ENCODE assay signal across 1 cellular context in the genomic region with DNA sequence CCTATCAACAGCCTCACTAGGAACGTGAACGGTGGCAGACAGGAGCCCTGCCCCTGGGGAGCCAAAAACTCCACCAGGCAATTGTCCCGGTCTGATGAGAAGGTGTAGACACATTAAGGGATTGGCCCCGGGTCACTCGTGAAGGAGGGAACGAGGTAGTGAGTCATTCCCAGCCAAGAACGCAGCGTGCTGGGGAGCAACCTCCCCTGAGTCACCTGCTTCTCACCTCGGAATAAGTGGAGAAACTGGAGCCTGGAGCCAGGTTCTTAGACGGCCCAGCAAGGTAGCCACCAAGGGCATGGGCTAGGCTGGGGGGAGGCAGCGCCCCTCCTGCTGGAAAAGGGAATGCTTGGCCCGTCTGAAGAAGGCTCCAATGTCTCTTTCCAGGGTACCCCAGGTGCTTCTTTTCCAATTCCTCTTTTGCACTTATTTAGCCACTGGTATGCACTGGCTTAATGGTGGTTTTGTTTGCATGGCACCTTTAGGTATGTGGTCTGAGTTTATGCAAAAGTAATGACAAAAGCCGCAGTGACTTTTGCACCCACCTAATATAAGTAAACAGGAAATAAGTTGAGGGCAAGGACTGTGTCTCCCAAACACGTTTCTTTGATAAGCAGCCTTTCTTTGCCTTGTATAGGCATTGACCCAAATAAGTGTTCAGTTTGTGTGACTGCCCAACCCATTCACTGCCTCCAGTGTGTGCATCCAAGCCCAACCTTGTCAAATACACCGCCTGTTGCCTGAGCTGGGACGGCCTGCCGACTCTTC.
TF ChIP-seq lines count a peak whose summit lies in the region.

No MANE protein-coding gene starts in this region.

TF ChIP-seq in HepG2, 621 proteins besides CTCF, POLR2A, EP300 and RAD21 (continued from another document and continues in another):
- TF ChIP-seq, protein P1, sequence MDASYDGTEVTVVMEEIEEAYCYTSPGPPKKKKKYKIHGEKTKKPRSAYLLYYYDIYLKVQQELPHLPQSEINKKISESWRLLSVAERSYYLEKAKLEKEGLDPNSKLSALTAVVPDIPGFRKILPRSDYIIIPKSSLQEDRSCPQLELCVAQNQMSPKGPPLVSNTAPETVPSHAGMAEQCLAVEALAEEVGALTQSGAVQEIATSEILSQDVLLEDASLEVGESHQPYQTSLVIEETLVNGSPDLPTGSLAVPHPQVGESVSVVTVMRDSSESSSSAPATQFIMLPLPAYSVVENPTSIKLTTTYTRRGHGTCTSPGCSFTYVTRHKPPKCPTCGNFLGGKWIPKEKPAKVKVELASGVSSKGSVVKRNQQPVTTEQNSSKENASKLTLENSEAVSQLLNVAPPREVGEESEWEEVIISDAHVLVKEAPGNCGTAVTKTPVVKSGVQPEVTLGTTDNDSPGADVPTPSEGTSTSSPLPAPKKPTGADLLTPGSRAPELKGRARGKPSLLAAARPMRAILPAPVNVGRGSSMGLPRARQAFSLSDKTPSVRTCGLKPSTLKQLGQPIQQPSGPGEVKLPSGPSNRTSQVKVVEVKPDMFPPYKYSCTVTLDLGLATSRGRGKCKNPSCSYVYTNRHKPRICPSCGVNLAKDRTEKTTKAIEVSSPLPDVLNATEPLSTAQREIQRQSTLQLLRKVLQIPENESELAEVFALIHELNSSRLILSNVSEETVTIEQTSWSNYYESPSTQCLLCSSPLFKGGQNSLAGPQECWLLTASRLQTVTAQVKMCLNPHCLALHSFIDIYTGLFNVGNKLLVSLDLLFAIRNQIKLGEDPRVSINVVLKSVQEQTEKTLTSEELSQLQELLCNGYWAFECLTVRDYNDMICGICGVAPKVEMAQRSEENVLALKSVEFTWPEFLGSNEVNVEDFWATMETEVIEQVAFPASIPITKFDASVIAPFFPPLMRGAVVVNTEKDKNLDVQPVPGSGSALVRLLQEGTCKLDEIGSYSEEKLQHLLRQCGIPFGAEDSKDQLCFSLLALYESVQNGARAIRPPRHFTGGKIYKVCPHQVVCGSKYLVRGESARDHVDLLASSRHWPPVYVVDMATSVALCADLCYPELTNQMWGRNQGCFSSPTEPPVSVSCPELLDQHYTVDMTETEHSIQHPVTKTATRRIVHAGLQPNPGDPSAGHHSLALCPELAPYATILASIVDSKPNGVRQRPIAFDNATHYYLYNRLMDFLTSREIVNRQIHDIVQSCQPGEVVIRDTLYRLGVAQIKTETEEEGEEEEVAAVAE (CRISPR knock-in tag; IDR thresholded peaks at IDR 0.05; ENCODE audit: borderline replicate concordance): peak; percentile 27; the same call in 1 of the 2 replicates
- peak; percentile 89 for TF ChIP-seq ZNF614 (CRISPR knock-in tag; IDR thresholded peaks at IDR 0.05; ENCODE audit: borderline replicate concordance)
- TF ChIP-seq, protein P2, sequence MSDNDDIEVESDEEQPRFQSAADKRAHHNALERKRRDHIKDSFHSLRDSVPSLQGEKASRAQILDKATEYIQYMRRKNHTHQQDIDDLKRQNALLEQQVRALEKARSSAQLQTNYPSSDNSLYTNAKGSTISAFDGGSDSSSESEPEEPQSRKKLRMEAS (IDR thresholded peaks at IDR 0.05): peak; percentile 59; the same call in 1 of the 2 replicates
- TF ChIP-seq, protein P3, sequence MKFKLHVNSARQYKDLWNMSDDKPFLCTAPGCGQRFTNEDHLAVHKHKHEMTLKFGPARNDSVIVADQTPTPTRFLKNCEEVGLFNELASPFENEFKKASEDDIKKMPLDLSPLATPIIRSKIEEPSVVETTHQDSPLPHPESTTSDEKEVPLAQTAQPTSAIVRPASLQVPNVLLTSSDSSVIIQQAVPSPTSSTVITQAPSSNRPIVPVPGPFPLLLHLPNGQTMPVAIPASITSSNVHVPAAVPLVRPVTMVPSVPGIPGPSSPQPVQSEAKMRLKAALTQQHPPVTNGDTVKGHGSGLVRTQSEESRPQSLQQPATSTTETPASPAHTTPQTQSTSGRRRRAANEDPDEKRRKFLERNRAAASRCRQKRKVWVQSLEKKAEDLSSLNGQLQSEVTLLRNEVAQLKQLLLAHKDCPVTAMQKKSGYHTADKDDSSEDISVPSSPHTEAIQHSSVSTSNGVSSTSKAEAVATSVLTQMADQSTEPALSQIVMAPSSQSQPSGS (CRISPR knock-in tag; IDR thresholded peaks at IDR 0.05): peak; percentile 56
- no peak for TF ChIP-seq TCF12 (IDR thresholded peaks at IDR 0.05)
- TF ChIP-seq TCF12 (CRISPR knock-in tag; IDR thresholded peaks at IDR 0.05): peak; percentile 78; the same call in 1 of the 2 replicates
- TF ChIP-seq, protein P4, sequence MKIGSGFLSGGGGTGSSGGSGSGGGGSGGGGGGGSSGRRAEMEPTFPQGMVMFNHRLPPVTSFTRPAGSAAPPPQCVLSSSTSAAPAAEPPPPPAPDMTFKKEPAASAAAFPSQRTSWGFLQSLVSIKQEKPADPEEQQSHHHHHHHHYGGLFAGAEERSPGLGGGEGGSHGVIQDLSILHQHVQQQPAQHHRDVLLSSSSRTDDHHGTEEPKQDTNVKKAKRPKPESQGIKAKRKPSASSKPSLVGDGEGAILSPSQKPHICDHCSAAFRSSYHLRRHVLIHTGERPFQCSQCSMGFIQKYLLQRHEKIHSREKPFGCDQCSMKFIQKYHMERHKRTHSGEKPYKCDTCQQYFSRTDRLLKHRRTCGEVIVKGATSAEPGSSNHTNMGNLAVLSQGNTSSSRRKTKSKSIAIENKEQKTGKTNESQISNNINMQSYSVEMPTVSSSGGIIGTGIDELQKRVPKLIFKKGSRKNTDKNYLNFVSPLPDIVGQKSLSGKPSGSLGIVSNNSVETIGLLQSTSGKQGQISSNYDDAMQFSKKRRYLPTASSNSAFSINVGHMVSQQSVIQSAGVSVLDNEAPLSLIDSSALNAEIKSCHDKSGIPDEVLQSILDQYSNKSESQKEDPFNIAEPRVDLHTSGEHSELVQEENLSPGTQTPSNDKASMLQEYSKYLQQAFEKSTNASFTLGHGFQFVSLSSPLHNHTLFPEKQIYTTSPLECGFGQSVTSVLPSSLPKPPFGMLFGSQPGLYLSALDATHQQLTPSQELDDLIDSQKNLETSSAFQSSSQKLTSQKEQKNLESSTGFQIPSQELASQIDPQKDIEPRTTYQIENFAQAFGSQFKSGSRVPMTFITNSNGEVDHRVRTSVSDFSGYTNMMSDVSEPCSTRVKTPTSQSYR (CRISPR knock-in tag; IDR thresholded peaks at IDR 0.05; ENCODE audit: borderline replicate concordance): no peak; the same call in 1 of the 2 replicates
- 0 out of 2 replicates have a peak, but pooled peaks have one; percentile 85 for TF ChIP-seq NFKBIZ (CRISPR knock-in tag; IDR thresholded peaks at IDR 0.05)
- no peak for TF ChIP-seq GZF1 (CRISPR knock-in tag; IDR thresholded peaks at IDR 0.05)
- TF ChIP-seq ZNF878 (CRISPR knock-in tag; IDR thresholded peaks at IDR 0.05): peak; percentile 81; the same call in 1 of the 2 replicates
- TF ChIP-seq MEIS1 (CRISPR knock-in tag; IDR thresholded peaks at IDR 0.05; ENCODE audit: borderline replicate concordance): peak; percentile 69; the same call in 1 of the 2 replicates
- TF ChIP-seq ZC3H13 (CRISPR knock-in tag; IDR thresholded peaks at IDR 0.05): no peak; the same call in 1 of the 2 replicates
- TF ChIP-seq ZNF629 (CRISPR knock-in tag; conservative IDR thresholded peaks at IDR 0.05): peak; percentile 97
- TF ChIP-seq CHD2 (IDR thresholded peaks at IDR 0.05; ENCODE audit: low read depth, low read length): no peak
- peak; percentile 79; the same call in 1 of the 2 replicates for TF ChIP-seq ZNF292 (CRISPR knock-in tag; IDR thresholded peaks at IDR 0.05; ENCODE audit: borderline replicate concordance, low read depth)
- TF ChIP-seq, protein P5, sequence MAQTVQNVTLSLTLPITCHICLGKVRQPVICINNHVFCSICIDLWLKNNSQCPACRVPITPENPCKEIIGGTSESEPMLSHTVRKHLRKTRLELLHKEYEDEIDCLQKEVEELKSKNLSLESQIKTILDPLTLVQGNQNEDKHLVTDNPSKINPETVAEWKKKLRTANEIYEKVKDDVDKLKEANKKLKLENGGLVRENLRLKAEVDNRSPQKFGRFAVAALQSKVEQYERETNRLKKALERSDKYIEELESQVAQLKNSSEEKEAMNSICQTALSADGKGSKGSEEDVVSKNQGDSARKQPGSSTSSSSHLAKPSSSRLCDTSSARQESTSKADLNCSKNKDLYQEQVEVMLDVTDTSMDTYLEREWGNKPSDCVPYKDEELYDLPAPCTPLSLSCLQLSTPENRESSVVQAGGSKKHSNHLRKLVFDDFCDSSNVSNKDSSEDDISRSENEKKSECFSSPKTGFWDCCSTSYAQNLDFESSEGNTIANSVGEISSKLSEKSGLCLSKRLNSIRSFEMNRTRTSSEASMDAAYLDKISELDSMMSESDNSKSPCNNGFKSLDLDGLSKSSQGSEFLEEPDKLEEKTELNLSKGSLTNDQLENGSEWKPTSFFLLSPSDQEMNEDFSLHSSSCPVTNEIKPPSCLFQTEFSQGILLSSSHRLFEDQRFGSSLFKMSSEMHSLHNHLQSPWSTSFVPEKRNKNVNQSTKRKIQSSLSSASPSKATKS (CRISPR knock-in tag; IDR thresholded peaks at IDR 0.05): no peak
- TF ChIP-seq FOXA3 (CRISPR knock-in tag; IDR thresholded peaks at IDR 0.05): peak; percentile 94
- peak; percentile 10; the same call in 1 of the 2 replicates for TF ChIP-seq PRMT3 (CRISPR knock-in tag; IDR thresholded peaks at IDR 0.05; ENCODE audit: borderline replicate concordance, low read depth)
- no peak for TF ChIP-seq NFIB (CRISPR knock-in tag; IDR thresholded peaks at IDR 0.05; ENCODE audit: borderline replicate concordance)
- TF ChIP-seq SETDB1 (CRISPR knock-in tag; IDR thresholded peaks at IDR 0.05; ENCODE audit: borderline replicate concordance): no peak
- TF ChIP-seq ZNF296 (CRISPR knock-in tag; conservative IDR thresholded peaks at IDR 0.05): no peak
- TF ChIP-seq GATA4 (IDR thresholded peaks at IDR 0.05; ENCODE audit: borderline replicate concordance, low read depth): peak; percentile 84; the same call in 1 of the 2 replicates
- TF ChIP-seq ZNF709 (CRISPR knock-in tag; IDR thresholded peaks at IDR 0.05): peak; percentile 97
- TF ChIP-seq NR2F1 (CRISPR knock-in tag; IDR thresholded peaks at IDR 0.05): peak; percentile 45 to 50; a peak in 1 of 4 replicates
- no peak; the same call in 1 of the 2 replicates for TF ChIP-seq NR1H2 (CRISPR knock-in tag; IDR thresholded peaks at IDR 0.05; ENCODE audit: borderline replicate concordance, low read depth)
- TF ChIP-seq CEBPB (IDR thresholded peaks at IDR 0.05; ENCODE audit: borderline replicate concordance, low read depth, low read length): no peak
- TF ChIP-seq ZNF563 (CRISPR knock-in tag; IDR thresholded peaks at IDR 0.05): peak; percentile 59; the same call in 1 of the 2 replicates
- no peak for TF ChIP-seq ZNF703 (CRISPR knock-in tag; IDR thresholded peaks at IDR 0.05; ENCODE audit: borderline replicate concordance)
- peak; percentile 64 for TF ChIP-seq ZFX (CRISPR knock-in tag; IDR thresholded peaks at IDR 0.05; ENCODE audit: low read depth)
- peak; percentile 53; the same call in 1 of the 2 replicates for TF ChIP-seq TOPORS (CRISPR knock-in tag; IDR thresholded peaks at IDR 0.05)
- no peak for TF ChIP-seq CHD4 (IDR thresholded peaks at IDR 0.05; ENCODE audit: borderline replicate concordance, low read length)
- TF ChIP-seq HNRNPK (IDR thresholded peaks at IDR 0.05; ENCODE audit: low read depth, low read length, poor library complexity, severe bottlenecking): no peak
- TF ChIP-seq ZNF251 (CRISPR knock-in tag; IDR thresholded peaks at IDR 0.05): no peak
- no peak for TF ChIP-seq ZNF83 (CRISPR knock-in tag; IDR thresholded peaks at IDR 0.05; ENCODE audit: borderline replicate concordance)
- TF ChIP-seq SP1 (IDR thresholded peaks at IDR 0.05): no peak
- TF ChIP-seq SP1 (CRISPR knock-in tag; IDR thresholded peaks at IDR 0.05): no peak
- TF ChIP-seq SIN3A (IDR thresholded peaks at IDR 0.05; ENCODE audit: borderline replicate concordance, low read depth, low read length): peak; percentile 29; the same call in 1 of the 2 replicates
- TF ChIP-seq, protein P6, sequence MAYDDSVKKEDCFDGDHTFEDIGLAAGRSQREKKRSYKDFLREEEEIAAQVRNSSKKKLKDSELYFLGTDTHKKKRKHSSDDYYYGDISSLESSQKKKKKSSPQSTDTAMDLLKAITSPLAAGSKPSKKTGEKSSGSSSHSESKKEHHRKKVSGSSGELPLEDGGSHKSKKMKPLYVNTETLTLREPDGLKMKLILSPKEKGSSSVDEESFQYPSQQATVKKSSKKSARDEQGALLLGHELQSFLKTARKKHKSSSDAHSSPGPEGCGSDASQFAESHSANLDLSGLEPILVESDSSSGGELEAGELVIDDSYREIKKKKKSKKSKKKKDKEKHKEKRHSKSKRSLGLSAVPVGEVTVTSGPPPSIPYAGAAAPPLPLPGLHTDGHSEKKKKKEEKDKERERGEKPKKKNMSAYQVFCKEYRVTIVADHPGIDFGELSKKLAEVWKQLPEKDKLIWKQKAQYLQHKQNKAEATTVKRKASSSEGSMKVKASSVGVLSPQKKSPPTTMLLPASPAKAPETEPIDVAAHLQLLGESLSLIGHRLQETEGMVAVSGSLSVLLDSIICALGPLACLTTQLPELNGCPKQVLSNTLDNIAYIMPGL (CRISPR knock-in tag; IDR thresholded peaks at IDR 0.05; ENCODE audit: borderline replicate concordance in 1 of 2, low read depth in 1 of 2): peak; percentile 61 to 76; a peak in 2 of 4 replicates
- TF ChIP-seq HNRNPUL1 (IDR thresholded peaks at IDR 0.05; ENCODE audit: low read depth, low read length): no peak
- no peak for TF ChIP-seq CHCHD3 (CRISPR knock-in tag; IDR thresholded peaks at IDR 0.05)
- peak; percentile 29; the same call in 1 of the 2 replicates for TF ChIP-seq ZNF564 (CRISPR knock-in tag; IDR thresholded peaks at IDR 0.05)
- no peak for TF ChIP-seq ZNF75D (CRISPR knock-in tag; IDR thresholded peaks at IDR 0.05; ENCODE audit: borderline replicate concordance)
- TF ChIP-seq SMC3 (IDR thresholded peaks at IDR 0.05; ENCODE audit: low read length): no peak; the same call in 1 of the 2 replicates
- peak; percentile 86; the same call in 1 of the 2 replicates for TF ChIP-seq BRCA1 (CRISPR knock-in tag; IDR thresholded peaks at IDR 0.05)
- TF ChIP-seq ZNF543 (CRISPR knock-in tag; IDR thresholded peaks at IDR 0.05): no peak; the same call in 1 of the 2 replicates
- no peak for TF ChIP-seq GPN1 (CRISPR knock-in tag; IDR thresholded peaks at IDR 0.05; ENCODE audit: borderline replicate concordance)
- peak; percentile 94 for TF ChIP-seq ZNF777 (CRISPR knock-in tag; IDR thresholded peaks at IDR 0.05)
- TF ChIP-seq ZMAT3 (CRISPR knock-in tag; conservative IDR thresholded peaks at IDR 0.05): peak; percentile 85
- no peak for TF ChIP-seq HNRNPL (IDR thresholded peaks at IDR 0.05; ENCODE audit: low read depth, low read length)
- TF ChIP-seq, protein P7, sequence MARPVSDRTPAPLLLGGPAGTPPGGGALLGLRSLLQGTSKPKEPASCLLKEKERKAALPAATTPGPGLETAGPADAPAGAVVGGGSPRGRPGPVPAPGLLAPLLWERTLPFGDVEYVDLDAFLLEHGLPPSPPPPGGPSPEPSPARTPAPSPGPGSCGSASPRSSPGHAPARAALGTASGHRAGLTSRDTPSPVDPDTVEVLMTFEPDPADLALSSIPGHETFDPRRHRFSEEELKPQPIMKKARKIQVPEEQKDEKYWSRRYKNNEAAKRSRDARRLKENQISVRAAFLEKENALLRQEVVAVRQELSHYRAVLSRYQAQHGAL (CRISPR knock-in tag; IDR thresholded peaks at IDR 0.05; ENCODE audit: not compliant biosample characterization): no peak
- TF ChIP-seq ZNF17 (CRISPR knock-in tag; IDR thresholded peaks at IDR 0.05): no peak
- TF ChIP-seq, protein P8, sequence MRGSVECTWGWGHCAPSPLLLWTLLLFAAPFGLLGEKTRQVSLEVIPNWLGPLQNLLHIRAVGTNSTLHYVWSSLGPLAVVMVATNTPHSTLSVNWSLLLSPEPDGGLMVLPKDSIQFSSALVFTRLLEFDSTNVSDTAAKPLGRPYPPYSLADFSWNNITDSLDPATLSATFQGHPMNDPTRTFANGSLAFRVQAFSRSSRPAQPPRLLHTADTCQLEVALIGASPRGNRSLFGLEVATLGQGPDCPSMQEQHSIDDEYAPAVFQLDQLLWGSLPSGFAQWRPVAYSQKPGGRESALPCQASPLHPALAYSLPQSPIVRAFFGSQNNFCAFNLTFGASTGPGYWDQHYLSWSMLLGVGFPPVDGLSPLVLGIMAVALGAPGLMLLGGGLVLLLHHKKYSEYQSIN (CRISPR knock-in tag; IDR thresholded peaks at IDR 0.05; ENCODE audit: borderline replicate concordance): no peak
